Comparison of ENCODE assay signal across 2 cellular contexts in genomic region chr1:91535441-91535840, GRCh38.
TF ChIP-seq lines count a peak whose summit lies in the region.

No MANE protein-coding gene starts in this region.

TF ChIP-seq in GM23338, 12 proteins besides CTCF, POLR2A, EP300 and RAD21 (continued from another document):
- TF ChIP-seq, protein P1, sequence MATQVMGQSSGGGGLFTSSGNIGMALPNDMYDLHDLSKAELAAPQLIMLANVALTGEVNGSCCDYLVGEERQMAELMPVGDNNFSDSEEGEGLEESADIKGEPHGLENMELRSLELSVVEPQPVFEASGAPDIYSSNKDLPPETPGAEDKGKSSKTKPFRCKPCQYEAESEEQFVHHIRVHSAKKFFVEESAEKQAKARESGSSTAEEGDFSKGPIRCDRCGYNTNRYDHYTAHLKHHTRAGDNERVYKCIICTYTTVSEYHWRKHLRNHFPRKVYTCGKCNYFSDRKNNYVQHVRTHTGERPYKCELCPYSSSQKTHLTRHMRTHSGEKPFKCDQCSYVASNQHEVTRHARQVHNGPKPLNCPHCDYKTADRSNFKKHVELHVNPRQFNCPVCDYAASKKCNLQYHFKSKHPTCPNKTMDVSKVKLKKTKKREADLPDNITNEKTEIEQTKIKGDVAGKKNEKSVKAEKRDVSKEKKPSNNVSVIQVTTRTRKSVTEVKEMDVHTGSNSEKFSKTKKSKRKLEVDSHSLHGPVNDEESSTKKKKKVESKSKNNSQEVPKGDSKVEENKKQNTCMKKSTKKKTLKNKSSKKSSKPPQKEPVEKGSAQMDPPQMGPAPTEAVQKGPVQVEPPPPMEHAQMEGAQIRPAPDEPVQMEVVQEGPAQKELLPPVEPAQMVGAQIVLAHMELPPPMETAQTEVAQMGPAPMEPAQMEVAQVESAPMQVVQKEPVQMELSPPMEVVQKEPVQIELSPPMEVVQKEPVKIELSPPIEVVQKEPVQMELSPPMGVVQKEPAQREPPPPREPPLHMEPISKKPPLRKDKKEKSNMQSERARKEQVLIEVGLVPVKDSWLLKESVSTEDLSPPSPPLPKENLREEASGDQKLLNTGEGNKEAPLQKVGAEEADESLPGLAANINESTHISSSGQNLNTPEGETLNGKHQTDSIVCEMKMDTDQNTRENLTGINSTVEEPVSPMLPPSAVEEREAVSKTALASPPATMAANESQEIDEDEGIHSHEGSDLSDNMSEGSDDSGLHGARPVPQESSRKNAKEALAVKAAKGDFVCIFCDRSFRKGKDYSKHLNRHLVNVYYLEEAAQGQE (IDR thresholded peaks at IDR 0.05; ENCODE audit: unreplicated experiment) = no peak
- no peak for TF ChIP-seq CREB1 (CRISPR knock-in tag; IDR thresholded peaks at IDR 0.05; ENCODE audit: low read depth)
- TF ChIP-seq, protein P2, sequence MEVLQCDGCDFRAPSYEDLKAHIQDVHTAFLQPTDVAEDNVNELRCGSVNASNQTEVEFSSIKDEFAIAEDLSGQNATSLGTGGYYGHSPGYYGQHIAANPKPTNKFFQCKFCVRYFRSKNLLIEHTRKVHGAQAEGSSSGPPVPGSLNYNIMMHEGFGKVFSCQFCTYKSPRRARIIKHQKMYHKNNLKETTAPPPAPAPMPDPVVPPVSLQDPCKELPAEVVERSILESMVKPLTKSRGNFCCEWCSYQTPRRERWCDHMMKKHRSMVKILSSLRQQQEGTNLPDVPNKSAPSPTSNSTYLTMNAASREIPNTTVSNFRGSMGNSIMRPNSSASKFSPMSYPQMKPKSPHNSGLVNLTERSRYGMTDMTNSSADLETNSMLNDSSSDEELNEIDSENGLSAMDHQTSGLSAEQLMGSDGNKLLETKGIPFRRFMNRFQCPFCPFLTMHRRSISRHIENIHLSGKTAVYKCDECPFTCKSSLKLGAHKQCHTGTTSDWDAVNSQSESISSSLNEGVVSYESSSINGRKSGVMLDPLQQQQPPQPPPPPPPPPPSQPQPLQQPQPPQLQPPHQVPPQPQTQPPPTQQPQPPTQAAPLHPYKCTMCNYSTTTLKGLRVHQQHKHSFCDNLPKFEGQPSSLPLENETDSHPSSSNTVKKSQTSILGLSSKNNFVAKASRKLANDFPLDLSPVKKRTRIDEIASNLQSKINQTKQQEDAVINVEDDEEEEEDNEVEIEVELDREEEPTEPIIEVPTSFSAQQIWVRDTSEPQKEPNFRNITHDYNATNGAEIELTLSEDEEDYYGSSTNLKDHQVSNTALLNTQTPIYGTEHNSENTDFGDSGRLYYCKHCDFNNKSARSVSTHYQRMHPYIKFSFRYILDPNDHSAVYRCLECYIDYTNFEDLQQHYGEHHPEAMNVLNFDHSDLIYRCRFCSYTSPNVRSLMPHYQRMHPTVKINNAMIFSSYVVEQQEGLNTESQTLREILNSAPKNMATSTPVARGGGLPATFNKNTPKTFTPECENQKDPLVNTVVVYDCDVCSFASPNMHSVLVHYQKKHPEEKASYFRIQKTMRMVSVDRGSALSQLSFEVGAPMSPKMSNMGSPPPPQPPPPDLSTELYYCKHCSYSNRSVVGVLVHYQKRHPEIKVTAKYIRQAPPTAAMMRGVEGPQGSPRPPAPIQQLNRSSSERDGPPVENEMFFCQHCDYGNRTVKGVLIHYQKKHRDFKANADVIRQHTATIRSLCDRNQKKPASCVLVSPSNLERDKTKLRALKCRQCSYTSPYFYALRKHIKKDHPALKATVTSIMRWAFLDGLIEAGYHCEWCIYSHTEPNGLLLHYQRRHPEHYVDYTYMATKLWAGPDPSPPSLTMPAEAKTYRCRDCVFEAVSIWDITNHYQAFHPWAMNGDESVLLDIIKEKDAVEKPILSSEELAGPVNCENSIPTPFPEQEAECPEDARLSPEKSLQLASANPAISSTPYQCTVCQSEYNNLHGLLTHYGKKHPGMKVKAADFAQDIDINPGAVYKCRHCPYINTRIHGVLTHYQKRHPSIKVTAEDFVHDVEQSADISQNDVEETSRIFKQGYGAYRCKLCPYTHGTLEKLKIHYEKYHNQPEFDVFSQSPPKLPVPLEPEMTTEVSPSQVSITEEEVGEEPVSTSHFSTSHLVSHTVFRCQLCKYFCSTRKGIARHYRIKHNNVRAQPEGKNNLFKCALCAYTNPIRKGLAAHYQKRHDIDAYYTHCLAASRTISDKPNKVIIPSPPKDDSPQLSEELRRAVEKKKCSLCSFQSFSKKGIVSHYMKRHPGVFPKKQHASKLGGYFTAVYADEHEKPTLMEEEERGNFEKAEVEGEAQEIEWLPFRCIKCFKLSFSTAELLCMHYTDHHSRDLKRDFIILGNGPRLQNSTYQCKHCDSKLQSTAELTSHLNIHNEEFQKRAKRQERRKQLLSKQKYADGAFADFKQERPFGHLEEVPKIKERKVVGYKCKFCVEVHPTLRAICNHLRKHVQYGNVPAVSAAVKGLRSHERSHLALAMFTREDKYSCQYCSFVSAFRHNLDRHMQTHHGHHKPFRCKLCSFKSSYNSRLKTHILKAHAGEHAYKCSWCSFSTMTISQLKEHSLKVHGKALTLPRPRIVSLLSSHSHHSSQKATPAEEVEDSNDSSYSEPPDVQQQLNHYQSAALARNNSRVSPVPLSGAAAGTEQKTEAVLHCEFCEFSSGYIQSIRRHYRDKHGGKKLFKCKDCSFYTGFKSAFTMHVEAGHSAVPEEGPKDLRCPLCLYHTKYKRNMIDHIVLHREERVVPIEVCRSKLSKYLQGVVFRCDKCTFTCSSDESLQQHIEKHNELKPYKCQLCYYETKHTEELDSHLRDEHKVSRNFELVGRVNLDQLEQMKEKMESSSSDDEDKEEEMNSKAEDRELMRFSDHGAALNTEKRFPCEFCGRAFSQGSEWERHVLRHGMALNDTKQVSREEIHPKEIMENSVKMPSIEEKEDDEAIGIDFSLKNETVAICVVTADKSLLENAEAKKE (CRISPR knock-in tag; IDR thresholded peaks at IDR 0.05) = no peak
- TF ChIP-seq, protein P3, sequence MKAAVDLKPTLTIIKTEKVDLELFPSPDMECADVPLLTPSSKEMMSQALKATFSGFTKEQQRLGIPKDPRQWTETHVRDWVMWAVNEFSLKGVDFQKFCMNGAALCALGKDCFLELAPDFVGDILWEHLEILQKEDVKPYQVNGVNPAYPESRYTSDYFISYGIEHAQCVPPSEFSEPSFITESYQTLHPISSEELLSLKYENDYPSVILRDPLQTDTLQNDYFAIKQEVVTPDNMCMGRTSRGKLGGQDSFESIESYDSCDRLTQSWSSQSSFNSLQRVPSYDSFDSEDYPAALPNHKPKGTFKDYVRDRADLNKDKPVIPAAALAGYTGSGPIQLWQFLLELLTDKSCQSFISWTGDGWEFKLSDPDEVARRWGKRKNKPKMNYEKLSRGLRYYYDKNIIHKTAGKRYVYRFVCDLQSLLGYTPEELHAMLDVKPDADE (IDR thresholded peaks at IDR 0.05) = no peak

TF ChIP-seq in WTC11, 78 proteins besides CTCF, POLR2A, EP300 and RAD21 (continued from another document):
- TF ChIP-seq, protein P4, sequence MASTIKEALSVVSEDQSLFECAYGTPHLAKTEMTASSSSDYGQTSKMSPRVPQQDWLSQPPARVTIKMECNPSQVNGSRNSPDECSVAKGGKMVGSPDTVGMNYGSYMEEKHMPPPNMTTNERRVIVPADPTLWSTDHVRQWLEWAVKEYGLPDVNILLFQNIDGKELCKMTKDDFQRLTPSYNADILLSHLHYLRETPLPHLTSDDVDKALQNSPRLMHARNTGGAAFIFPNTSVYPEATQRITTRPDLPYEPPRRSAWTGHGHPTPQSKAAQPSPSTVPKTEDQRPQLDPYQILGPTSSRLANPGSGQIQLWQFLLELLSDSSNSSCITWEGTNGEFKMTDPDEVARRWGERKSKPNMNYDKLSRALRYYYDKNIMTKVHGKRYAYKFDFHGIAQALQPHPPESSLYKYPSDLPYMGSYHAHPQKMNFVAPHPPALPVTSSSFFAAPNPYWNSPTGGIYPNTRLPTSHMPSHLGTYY (CRISPR knock-in tag; IDR thresholded peaks at IDR 0.05) = no peak
- TF ChIP-seq IRF2 (CRISPR knock-in tag; IDR thresholded peaks at IDR 0.05; ENCODE audit: borderline replicate concordance, low read depth) (no peak), FOXJ3 (CRISPR knock-in tag; IDR thresholded peaks at IDR 0.05; ENCODE audit: borderline replicate concordance) (no peak), ZNF423 (CRISPR knock-in tag; IDR thresholded peaks at IDR 0.05) (no peak), ATF6 (CRISPR knock-in tag; IDR thresholded peaks at IDR 0.05) (no peak), ETV6 (CRISPR knock-in tag; IDR thresholded peaks at IDR 0.05) (no peak), ATF1 (CRISPR knock-in tag; IDR thresholded peaks at IDR 0.05) (no peak), GABPB1 (CRISPR knock-in tag; IDR thresholded peaks at IDR 0.05) (no peak), ZNF671 (CRISPR knock-in tag; IDR thresholded peaks at IDR 0.05) (no peak)
- TF ChIP-seq, protein P5, sequence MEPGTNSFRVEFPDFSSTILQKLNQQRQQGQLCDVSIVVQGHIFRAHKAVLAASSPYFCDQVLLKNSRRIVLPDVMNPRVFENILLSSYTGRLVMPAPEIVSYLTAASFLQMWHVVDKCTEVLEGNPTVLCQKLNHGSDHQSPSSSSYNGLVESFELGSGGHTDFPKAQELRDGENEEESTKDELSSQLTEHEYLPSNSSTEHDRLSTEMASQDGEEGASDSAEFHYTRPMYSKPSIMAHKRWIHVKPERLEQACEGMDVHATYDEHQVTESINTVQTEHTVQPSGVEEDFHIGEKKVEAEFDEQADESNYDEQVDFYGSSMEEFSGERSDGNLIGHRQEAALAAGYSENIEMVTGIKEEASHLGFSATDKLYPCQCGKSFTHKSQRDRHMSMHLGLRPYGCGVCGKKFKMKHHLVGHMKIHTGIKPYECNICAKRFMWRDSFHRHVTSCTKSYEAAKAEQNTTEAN (CRISPR knock-in tag; IDR thresholded peaks at IDR 0.05) = no peak
- TF ChIP-seq, protein P6, sequence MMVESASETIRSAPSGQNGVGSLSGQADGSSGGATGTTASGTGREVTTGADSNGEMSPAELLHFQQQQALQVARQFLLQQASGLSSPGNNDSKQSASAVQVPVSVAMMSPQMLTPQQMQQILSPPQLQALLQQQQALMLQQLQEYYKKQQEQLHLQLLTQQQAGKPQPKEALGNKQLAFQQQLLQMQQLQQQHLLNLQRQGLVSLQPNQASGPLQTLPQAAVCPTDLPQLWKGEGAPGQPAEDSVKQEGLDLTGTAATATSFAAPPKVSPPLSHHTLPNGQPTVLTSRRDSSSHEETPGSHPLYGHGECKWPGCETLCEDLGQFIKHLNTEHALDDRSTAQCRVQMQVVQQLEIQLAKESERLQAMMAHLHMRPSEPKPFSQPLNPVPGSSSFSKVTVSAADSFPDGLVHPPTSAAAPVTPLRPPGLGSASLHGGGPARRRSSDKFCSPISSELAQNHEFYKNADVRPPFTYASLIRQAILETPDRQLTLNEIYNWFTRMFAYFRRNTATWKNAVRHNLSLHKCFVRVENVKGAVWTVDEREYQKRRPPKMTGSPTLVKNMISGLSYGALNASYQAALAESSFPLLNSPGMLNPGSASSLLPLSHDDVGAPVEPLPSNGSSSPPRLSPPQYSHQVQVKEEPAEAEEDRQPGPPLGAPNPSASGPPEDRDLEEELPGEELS (CRISPR knock-in tag; IDR thresholded peaks at IDR 0.05) = no peak
TF ChIP-seq in WTC11: peak in this region for 0.
